11 cellular contexts compared by ENCODE assay signal in genomic region chr17:72592967-72593325, GRCh38.
DNase-seq lines count a peak whose midpoint lies in the region; ATAC-seq and TF ChIP-seq lines count a peak whose summit lies in the region.
"Had no signal": no experiment of that assay in that cellular context is flagged by ENCODE, and none has a peak within 500 bp of the region (broad histone marks: within the 10 kb centered on the region; RNA-seq: fewer than 3 reads in every experiment).

No MANE protein-coding gene starts in this region.

- peaks cover 26 to 42% of the 10 kb centered on the region in 2 donors for H3K27me3 Mint-ChIP-seq in CD8-positive, alpha-beta memory T cell
- H3K27me3 Mint-ChIP-seq in activated naive CD4-positive, alpha-beta T cell treated with anti-CD3 and anti-CD28 coated beads for 36 hours (ENCODE audit: low read depth), result peaks cover 41% of the 10 kb centered on the region
- H3K27me3 Mint-ChIP-seq in osteocyte (ENCODE audit: unreplicated experiment), result peaks cover 5% of the 10 kb centered on the region

- H3K27ac ChIP-seq in CD8-positive, alpha-beta memory T cell (ENCODE audit: low read depth, low read length), result no peak overlapping the region
- H3K27ac ChIP-seq in KMS-11 (no peak overlapping the region), coronary artery (no peak overlapping the region), trophoblast cell (ENCODE audit: low read depth, low read length) (no peak overlapping the region)
- H3K27ac ChIP-seq: SJSA1 had no signal

- H3K4me2 ChIP-seq in KMS-11 (peak overlapping the region; percentile 48; the same call in 1 of the 2 replicates), trophoblast cell (ENCODE audit: low read length) (peak overlapping the region; percentile 6)

- no peak overlapping the region for H3K14ac ChIP-seq in trophoblast cell (ENCODE audit: low read length)

- H3K18ac ChIP-seq in trophoblast cell (ENCODE audit: low read length), result no peak overlapping the region

- H3K27ac Mint-ChIP-seq in CD8-positive, alpha-beta memory T cell, result no peak overlapping the region
- no peak overlapping the region for H3K27ac Mint-ChIP-seq in activated naive CD4-positive, alpha-beta T cell treated with anti-CD3 and anti-CD28 coated beads for 36 hours
- H3K27ac Mint-ChIP-seq in osteocyte (ENCODE audit: unreplicated experiment), result no peak overlapping the region

- H3K9ac ChIP-seq in KMS-11 (no peak overlapping the region), trophoblast cell (ENCODE audit: low read length) (no peak overlapping the region)

- H3K4me1 Mint-ChIP-seq in CD8-positive, alpha-beta memory T cell, result peaks cover 9 to 35% (median 31%) of the 10 kb centered on the region in 3 donors
- H3K4me1 Mint-ChIP-seq in activated naive CD4-positive, alpha-beta T cell treated with anti-CD3 and anti-CD28 coated beads for 36 hours (ENCODE audit: low read depth), result peaks cover 14% of the 10 kb centered on the region
- H3K4me1 Mint-ChIP-seq in osteocyte (ENCODE audit: unreplicated experiment), result peaks cover 30% of the 10 kb centered on the region

- no peak overlapping the region for H2AK5ac ChIP-seq in trophoblast cell (ENCODE audit: low read length)

- peaks cover 0 to 3% (median 0%) of the 10 kb centered on the region in 5 donors for H3K9me3 Mint-ChIP-seq in CD8-positive, alpha-beta memory T cell
- H3K9me3 Mint-ChIP-seq in activated naive CD4-positive, alpha-beta T cell treated with anti-CD3 and anti-CD28 coated beads for 36 hours, result no peaks in the 10 kb centered on the region
- H3K9me3 Mint-ChIP-seq in osteocyte (ENCODE audit: unreplicated experiment), result no peaks in the 10 kb centered on the region

- no CpG with 5 or more reads among the region's 9 CpGs for WGBS in trophoblast cell (ENCODE audit: extremely low coverage, insufficient coverage, insufficient read length)

- no peaks in the 10 kb centered on the region for H4K20me1 ChIP-seq in KMS-11 (ENCODE audit: insufficient read depth)

- no peak overlapping the region for H4K12ac ChIP-seq in trophoblast cell (ENCODE audit: low read depth, low read length)

- no peak for TF ChIP-seq CTCF in KMS-11 (conservative IDR thresholded peaks at IDR 0.05; ENCODE audit: low read depth, low read length)
- TF ChIP-seq CTCF in coronary artery (IDR thresholded peaks at IDR 0.05), result no peak
- TF ChIP-seq CTCF in osteocyte (IDR thresholded peaks at IDR 0.05), result no peak

- ATAC-seq in HG03354 (IDR thresholded peaks at IDR 0.05; ENCODE audit: poor library complexity, severe bottlenecking, unreplicated experiment), result no peak

- H2AFZ ChIP-seq in KMS-11 (ENCODE audit: low read depth), result peak overlapping the region; percentile 11; the same call in 1 of the 2 replicates
- no peak overlapping the region for H2AFZ ChIP-seq in trophoblast cell (ENCODE audit: insufficient read depth, low read length, poor library complexity)

- H3K36me3 Mint-ChIP-seq in CD8-positive, alpha-beta memory T cell, result no peaks in the 10 kb centered on the region
- H3K36me3 Mint-ChIP-seq in activated naive CD4-positive, alpha-beta T cell treated with anti-CD3 and anti-CD28 coated beads for 36 hours (ENCODE audit: low read depth), result no peaks in the 10 kb centered on the region
- no peaks in the 10 kb centered on the region for H3K36me3 Mint-ChIP-seq in osteocyte (ENCODE audit: unreplicated experiment)

- DNase-seq in CD8-positive, alpha-beta memory T cell, result no peak
- DNase-seq in coronary artery (ENCODE audit: low spot score) (no peak), trophoblast cell (no peak), NCI-H2227 (lab: John Stamatoyannopoulos, UW; ENCODE audit: unreplicated experiment) (no peak), osteocyte (ENCODE audit: extremely low spot score, unreplicated experiment) (no peak)
- DNase-seq in activated naive CD4-positive, alpha-beta T cell treated with anti-CD3 and anti-CD28 coated beads for 36 hours, result no peak
- DNase-seq: AML-193 had no signal

- H2BK12ac ChIP-seq in trophoblast cell (ENCODE audit: low read length), result no peak overlapping the region

- no peak overlapping the region for H3K4ac ChIP-seq in trophoblast cell (ENCODE audit: low read depth, low read length)

- H3K79me1 ChIP-seq in trophoblast cell (ENCODE audit: low read length), result no peaks in the 10 kb centered on the region

- peaks cover 3% of the 10 kb centered on the region for H3K27me3 ChIP-seq in CD8-positive, alpha-beta memory T cell (ENCODE audit: insufficient read depth, low read length, poor library complexity, severe bottlenecking)
- peaks cover 14% of the 10 kb centered on the region for H3K27me3 ChIP-seq in KMS-11 (ENCODE audit: insufficient read depth, low read depth)
- peaks cover 19% of the 10 kb centered on the region for H3K27me3 ChIP-seq in trophoblast cell (ENCODE audit: insufficient read depth, low read length)

- H3K36me3 ChIP-seq in CD8-positive, alpha-beta memory T cell (ENCODE audit: insufficient read depth, low read length), result no peaks in the 10 kb centered on the region
- H3K36me3 ChIP-seq in KMS-11 (ENCODE audit: insufficient read depth) (no peaks in the 10 kb centered on the region), trophoblast cell (ENCODE audit: control insufficient read depth in 1 of 2, insufficient read depth in 2 of 2, low read length in 2 of 2) (no peaks in the 10 kb centered on the region)
- H3K36me3 ChIP-seq: pancreas had no signal

- H3K9me3 ChIP-seq in CD8-positive, alpha-beta memory T cell (ENCODE audit: low read length), result no peaks in the 10 kb centered on the region
- peaks cover 2% of the 10 kb centered on the region for H3K9me3 ChIP-seq in trophoblast cell (ENCODE audit: insufficient read depth, low read depth, low read length)
- H3K9me3 ChIP-seq: pancreas had no signal

- H4K91ac ChIP-seq in trophoblast cell (ENCODE audit: low read depth, low read length), result no peak overlapping the region

- no peaks in the 10 kb centered on the region for H3K4me1 ChIP-seq in CD8-positive, alpha-beta memory T cell (ENCODE audit: insufficient read depth, low read length)
- H3K4me1 ChIP-seq in KMS-11 (ENCODE audit: low read depth, poor library complexity, severe bottlenecking), result peaks cover 31% of the 10 kb centered on the region
- H3K4me1 ChIP-seq in trophoblast cell (ENCODE audit: control insufficient read depth in 1 of 2, insufficient read depth in 2 of 2, low read length in 2 of 2), result peaks cover 5 to 10% of the 10 kb centered on the region in 2 experiments

- H2BK5ac ChIP-seq in trophoblast cell (ENCODE audit: low read depth, low read length, poor library complexity), result no peak overlapping the region

- H3K4me3 Mint-ChIP-seq in CD8-positive, alpha-beta memory T cell, result peak overlapping the region in 4 of 7 donors; percentile 23 to 56 (median 46)
- no peak overlapping the region for H3K4me3 Mint-ChIP-seq in activated naive CD4-positive, alpha-beta T cell treated with anti-CD3 and anti-CD28 coated beads for 36 hours
- no peak overlapping the region for H3K4me3 Mint-ChIP-seq in osteocyte (ENCODE audit: unreplicated experiment)

- intact Hi-C loops in activated naive CD4-positive, alpha-beta T cell treated with anti-CD3 and anti-CD28 coated beads for 36 hours (cut with micrococcal nuclease), result no loop called here

- CTCF ChIA-PET in CD8-positive, alpha-beta memory T cell (lab: Charles Lee), result no interaction called here
- CTCF ChIA-PET in activated naive CD4-positive, alpha-beta T cell treated with anti-CD3 and anti-CD28 coated beads for 36 hours (lab: Charles Lee), result interaction anchor here (1.5 kb wide), 1 partner anchor 134 kb away, joined by 4 read pairs; no protein-coding TSS in a partner anchor

- H3K4me3 ChIP-seq in CD8-positive, alpha-beta memory T cell (ENCODE audit: low read length), result no peak overlapping the region
- H3K4me3 ChIP-seq in KMS-11 (IDR thresholded peaks at IDR 0.05; ENCODE audit: insufficient read depth, low read depth, low read length) (no peak overlapping the region), coronary artery (peak overlapping the region; percentile 81), trophoblast cell (ENCODE audit: low read depth, low read length) (no peak overlapping the region)

- H3K23ac ChIP-seq in trophoblast cell (ENCODE audit: low read length), result no peak overlapping the region

- POLR2A ChIA-PET in CD8-positive, alpha-beta memory T cell (lab: Charles Lee), result no interaction called here

- no peak overlapping the region for H2BK120ac ChIP-seq in trophoblast cell (ENCODE audit: insufficient read depth, low read length, poor library complexity)

- H4K8ac ChIP-seq in trophoblast cell (ENCODE audit: low read depth, low read length), result no peak overlapping the region

- H3K79me2 ChIP-seq in KMS-11 (ENCODE audit: insufficient read depth, low read depth) (peaks cover 44% of the 10 kb centered on the region), trophoblast cell (ENCODE audit: control insufficient read depth, insufficient read depth, low read length, poor library complexity) (no peaks in the 10 kb centered on the region)

Comparison
In these comparisons a context has a peak if more than half of its experiments do, and no peak if none do; other contexts are left out.
1. H3K4me3 Mint-ChIP-seq: peak in CD8-positive, alpha-beta memory T cell (4 of 7); none in activated naive CD4-positive, alpha-beta T cell treated with anti-CD3 and anti-CD28 coated beads for 36 hours (single experiment) and osteocyte (single experiment).